1 cellular context compared by ENCODE assay signal in the genomic region with DNA sequence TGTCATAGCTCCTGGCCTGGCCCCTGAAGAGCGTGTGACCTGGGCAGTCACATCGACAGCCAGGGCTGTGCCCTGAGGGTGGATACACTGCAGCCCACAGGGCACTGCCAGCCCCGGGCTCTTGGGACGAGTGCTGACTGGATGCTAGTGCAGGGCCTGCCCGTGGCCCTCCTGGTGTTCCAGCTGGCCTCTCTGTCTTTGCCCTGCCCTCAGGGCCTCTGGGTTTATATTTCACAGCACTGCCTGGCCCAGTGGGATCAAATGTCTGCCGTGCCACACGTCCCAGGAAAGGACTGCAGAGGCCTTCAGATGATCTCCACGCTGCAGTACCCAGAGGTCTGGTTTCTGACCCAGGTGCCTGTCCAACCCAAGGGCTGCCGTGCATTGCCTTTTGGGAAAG.
TF ChIP-seq lines count a peak whose summit lies in the region.

No MANE protein-coding gene starts in this region.

TF ChIP-seq in IMR-90, 13 proteins besides CTCF, POLR2A, EP300 and RAD21:
- no peak for TF ChIP-seq FOS (IDR thresholded peaks at IDR 0.05; ENCODE audit: low read depth, low read length)
- no peak for TF ChIP-seq MXI1 (IDR thresholded peaks at IDR 0.05; ENCODE audit: borderline replicate concordance, low read depth, low read length)
- no peak for TF ChIP-seq CEBPB (IDR thresholded peaks at IDR 0.05; ENCODE audit: low read depth, low read length)
- no peak for TF ChIP-seq CHD1 (IDR thresholded peaks at IDR 0.05; ENCODE audit: low read depth, low read length)
- TF ChIP-seq, protein P1, sequence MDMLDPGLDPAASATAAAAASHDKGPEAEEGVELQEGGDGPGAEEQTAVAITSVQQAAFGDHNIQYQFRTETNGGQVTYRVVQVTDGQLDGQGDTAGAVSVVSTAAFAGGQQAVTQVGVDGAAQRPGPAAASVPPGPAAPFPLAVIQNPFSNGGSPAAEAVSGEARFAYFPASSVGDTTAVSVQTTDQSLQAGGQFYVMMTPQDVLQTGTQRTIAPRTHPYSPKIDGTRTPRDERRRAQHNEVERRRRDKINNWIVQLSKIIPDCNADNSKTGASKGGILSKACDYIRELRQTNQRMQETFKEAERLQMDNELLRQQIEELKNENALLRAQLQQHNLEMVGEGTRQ (IDR thresholded peaks at IDR 0.05; ENCODE audit: low read depth, low read length) = no peak
- TF ChIP-seq NFE2L2 (IDR thresholded peaks at IDR 0.05; ENCODE audit: low read depth, low read length) = no peak
